In genomic region chr1:78474092-78474491, GRCh38 we compare ENCODE assay signal across 1 cellular context.
TF ChIP-seq lines count a peak whose summit lies in the region.

No MANE protein-coding gene starts in this region.

TF ChIP-seq in HepG2, 621 proteins besides CTCF, POLR2A, EP300 and RAD21:
- TF ChIP-seq HNF4A (CRISPR knock-in tag; IDR thresholded peaks at IDR 0.05) = peak; percentile 14; the same call in 1 of the 2 replicates
- TF ChIP-seq MATR3 (CRISPR knock-in tag; IDR thresholded peaks at IDR 0.05) = no peak
- TF ChIP-seq PAX8 (CRISPR knock-in tag; IDR thresholded peaks at IDR 0.05; ENCODE audit: borderline replicate concordance) = no peak
- TF ChIP-seq GTF3A (CRISPR knock-in tag; conservative IDR thresholded peaks at IDR 0.05) = no peak
- TF ChIP-seq TFDP1 (CRISPR knock-in tag; IDR thresholded peaks at IDR 0.05; ENCODE audit: borderline replicate concordance) = no peak
- no peak for TF ChIP-seq MLLT10 (CRISPR knock-in tag; IDR thresholded peaks at IDR 0.05)
